In the genomic region with DNA sequence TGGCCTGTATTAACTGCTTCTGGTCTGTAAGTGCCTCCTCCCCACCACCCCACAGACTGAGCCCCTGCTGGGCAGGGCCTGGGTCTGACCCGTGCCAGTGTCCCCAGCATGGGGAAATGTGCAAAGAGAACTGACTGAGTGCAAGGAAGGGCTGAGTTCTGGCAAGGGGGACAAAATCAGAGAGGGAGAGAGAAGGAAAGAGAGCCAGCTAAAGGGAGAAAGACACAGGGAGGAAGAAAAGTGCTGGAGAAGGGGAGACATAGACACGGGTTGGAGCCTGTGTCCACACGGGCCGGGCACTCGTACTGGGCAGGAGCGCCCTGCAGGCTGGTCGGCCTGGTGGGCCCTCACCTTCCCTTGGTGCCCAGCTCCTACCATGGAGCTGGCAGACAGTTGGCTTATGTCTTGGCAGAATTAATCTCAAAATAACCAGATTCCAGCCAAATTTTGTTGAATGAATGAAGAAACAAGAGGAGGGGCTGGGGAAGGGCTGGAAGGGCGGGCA, we compare ENCODE assay signal across 1 cellular context.
TF ChIP-seq lines count a peak whose summit lies in the region.

No MANE protein-coding gene starts in this region.

TF ChIP-seq in A549, 52 proteins besides CTCF, POLR2A, EP300 and RAD21:
- TF ChIP-seq POLR2AphosphoS2 (conservative IDR thresholded peaks at IDR 0.05; ENCODE audit: low read length) (no peak), RCOR1 (IDR thresholded peaks at IDR 0.05; ENCODE audit: low read depth, low read length) (no peak), PHF8 (IDR thresholded peaks at IDR 0.05; ENCODE audit: borderline replicate concordance, low read depth) (no peak), EHMT2 (IDR thresholded peaks at IDR 0.05; ENCODE audit: low read depth) (no peak), ZC3H11A (IDR thresholded peaks at IDR 0.05) (no peak), TFCP2L1 (CRISPR knock-in tag; IDR thresholded peaks at IDR 0.05) (no peak), HMGXB4 (CRISPR knock-in tag; IDR thresholded peaks at IDR 0.05; ENCODE audit: borderline replicate concordance) (no peak), E2F6 (IDR thresholded peaks at IDR 0.05; ENCODE audit: borderline replicate concordance, low read depth) (no peak), HEYL (CRISPR knock-in tag; IDR thresholded peaks at IDR 0.05) (no peak), KDM1A (IDR thresholded peaks at IDR 0.05; ENCODE audit: low read depth) (no peak), SMC3 (IDR thresholded peaks at IDR 0.05) (no peak), MYC (IDR thresholded peaks at IDR 0.05; ENCODE audit: borderline replicate concordance, low read length) (no peak), TP53 (CRISPR knock-in tag; IDR thresholded peaks at IDR 0.05) (no peak), RARB (CRISPR knock-in tag; IDR thresholded peaks at IDR 0.05) (no peak), HOXB5 (CRISPR knock-in tag; IDR thresholded peaks at IDR 0.05) (no peak)
- TF ChIP-seq, protein P1, sequence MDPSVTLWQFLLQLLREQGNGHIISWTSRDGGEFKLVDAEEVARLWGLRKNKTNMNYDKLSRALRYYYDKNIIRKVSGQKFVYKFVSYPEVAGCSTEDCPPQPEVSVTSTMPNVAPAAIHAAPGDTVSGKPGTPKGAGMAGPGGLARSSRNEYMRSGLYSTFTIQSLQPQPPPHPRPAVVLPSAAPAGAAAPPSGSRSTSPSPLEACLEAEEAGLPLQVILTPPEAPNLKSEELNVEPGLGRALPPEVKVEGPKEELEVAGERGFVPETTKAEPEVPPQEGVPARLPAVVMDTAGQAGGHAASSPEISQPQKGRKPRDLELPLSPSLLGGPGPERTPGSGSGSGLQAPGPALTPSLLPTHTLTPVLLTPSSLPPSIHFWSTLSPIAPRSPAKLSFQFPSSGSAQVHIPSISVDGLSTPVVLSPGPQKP (IDR thresholded peaks at IDR 0.05; ENCODE audit: low read depth, low read length), result no peak
- TF ChIP-seq, protein P2, sequence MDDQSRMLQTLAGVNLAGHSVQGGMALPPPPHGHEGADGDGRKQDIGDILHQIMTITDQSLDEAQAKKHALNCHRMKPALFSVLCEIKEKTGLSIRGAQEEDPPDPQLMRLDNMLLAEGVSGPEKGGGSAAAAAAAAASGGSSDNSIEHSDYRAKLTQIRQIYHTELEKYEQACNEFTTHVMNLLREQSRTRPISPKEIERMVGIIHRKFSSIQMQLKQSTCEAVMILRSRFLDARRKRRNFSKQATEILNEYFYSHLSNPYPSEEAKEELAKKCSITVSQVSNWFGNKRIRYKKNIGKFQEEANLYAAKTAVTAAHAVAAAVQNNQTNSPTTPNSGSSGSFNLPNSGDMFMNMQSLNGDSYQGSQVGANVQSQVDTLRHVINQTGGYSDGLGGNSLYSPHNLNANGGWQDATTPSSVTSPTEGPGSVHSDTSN (IDR thresholded peaks at IDR 0.05), result no peak
